Comparison of ENCODE assay signal across 1 cellular context in genomic region chr6:20810732-20811111, GRCh38.
TF ChIP-seq lines count a peak whose summit lies in the region.

No MANE protein-coding gene starts in this region.

TF ChIP-seq in GM23338, 12 proteins besides CTCF, POLR2A, EP300 and RAD21 (continued from another document):
- TF ChIP-seq POLR2AphosphoS5 (IDR thresholded peaks at IDR 0.05; ENCODE audit: low read depth) (no peak), ETS1 (IDR thresholded peaks at IDR 0.05) (no peak), NANOG (IDR thresholded peaks at IDR 0.05; ENCODE audit: borderline replicate concordance) (no peak), JUNB (IDR thresholded peaks at IDR 0.05; ENCODE audit: unreplicated experiment) (no peak)
